1 cellular context compared by ENCODE assay signal in the genomic region with DNA sequence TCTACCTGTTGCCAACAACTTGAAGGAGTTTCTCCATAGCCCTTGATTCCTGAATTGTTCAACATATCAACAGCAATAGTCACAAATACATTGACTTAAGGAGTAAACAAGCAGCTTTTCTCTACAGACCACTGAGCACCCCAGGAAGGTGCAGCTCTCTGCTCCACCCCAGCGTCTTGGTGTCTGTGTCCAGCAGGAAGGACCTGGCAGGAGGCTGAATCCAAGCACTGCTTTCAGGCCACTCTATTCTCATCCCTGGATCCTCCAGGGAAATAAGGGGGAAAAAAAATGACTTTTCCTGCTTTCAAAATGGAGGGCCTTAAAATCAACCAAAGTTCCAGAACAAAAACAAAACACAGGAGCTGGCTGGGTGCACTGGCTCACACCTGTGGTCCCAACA.
TF ChIP-seq lines count a peak whose summit lies in the region.

No MANE protein-coding gene starts in this region.

TF ChIP-seq in K562, 482 proteins besides CTCF, POLR2A, EP300 and RAD21 (continued from another document):
- TF ChIP-seq, protein P1, sequence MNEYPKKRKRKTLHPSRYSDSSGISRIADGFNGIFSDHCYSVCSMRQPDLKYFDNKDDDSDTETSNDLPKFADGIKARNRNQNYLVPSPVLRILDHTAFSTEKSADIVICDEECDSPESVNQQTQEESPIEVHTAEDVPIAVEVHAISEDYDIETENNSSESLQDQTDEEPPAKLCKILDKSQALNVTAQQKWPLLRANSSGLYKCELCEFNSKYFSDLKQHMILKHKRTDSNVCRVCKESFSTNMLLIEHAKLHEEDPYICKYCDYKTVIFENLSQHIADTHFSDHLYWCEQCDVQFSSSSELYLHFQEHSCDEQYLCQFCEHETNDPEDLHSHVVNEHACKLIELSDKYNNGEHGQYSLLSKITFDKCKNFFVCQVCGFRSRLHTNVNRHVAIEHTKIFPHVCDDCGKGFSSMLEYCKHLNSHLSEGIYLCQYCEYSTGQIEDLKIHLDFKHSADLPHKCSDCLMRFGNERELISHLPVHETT (CRISPR knock-in tag; conservative IDR thresholded peaks at IDR 0.05 in 1 of 2, IDR thresholded peaks at IDR 0.05 in 1 of 2), result no peak
- TF ChIP-seq, protein P2, sequence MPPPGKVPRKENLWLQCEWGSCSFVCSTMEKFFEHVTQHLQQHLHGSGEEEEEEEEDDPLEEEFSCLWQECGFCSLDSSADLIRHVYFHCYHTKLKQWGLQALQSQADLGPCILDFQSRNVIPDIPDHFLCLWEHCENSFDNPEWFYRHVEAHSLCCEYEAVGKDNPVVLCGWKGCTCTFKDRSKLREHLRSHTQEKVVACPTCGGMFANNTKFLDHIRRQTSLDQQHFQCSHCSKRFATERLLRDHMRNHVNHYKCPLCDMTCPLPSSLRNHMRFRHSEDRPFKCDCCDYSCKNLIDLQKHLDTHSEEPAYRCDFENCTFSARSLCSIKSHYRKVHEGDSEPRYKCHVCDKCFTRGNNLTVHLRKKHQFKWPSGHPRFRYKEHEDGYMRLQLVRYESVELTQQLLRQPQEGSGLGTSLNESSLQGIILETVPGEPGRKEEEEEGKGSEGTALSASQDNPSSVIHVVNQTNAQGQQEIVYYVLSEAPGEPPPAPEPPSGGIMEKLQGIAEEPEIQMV (tag; conservative IDR thresholded peaks at IDR 0.05; ENCODE audit: low read depth), result no peak
- no peak for TF ChIP-seq HES1 (IDR thresholded peaks at IDR 0.05; ENCODE audit: low read depth)
- no peak for TF ChIP-seq HDAC1 (IDR thresholded peaks at IDR 0.05)
- TF ChIP-seq SMARCE1 (IDR thresholded peaks at IDR 0.05), result no peak
- no peak for TF ChIP-seq HMG20B (CRISPR knock-in tag; IDR thresholded peaks at IDR 0.05)
- no peak for TF ChIP-seq PYGO2 (tag; IDR thresholded peaks at IDR 0.05)
